In the genomic region with DNA sequence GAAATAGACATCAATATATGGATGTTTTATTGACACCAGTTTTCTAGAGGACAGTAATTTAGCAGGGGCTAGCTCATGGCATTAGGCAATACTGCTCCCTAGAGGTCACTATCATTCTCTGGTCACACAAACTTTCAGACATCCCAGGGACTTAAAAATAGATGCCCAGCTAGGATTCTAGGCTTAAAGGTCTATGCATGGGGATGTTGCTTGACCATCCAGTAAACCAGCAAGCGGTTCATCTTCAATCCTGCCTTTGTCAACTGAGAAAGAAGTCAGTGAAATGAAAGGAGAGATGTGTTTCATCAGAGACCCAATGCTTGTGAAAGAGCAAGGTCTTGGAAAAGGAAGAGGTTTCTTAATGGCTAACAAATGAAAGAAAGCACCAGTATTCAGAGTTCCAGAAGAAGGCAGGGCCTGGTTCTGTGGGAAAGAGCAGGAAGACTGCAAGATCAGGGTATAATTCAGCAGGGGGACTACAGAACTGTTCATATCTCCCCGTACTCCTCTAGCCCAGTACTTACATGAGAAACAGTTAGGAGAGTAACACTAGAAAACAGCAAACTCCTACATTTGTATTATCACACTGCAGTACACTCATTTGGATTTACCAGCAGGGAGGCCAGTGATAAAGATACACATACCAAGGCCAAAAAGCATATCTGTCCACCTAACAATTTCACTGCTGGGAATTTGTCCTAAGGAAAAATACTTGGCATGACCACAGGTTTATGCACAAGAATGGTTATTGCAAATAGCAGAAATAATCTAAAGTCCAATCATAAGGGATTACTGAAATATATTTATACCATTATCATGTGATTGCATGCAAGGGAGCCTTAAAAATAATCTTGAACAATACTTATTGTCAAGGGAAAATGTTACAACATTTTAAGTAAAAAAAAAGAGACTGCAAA, we compare ENCODE assay signal across 9 cellular contexts.
DNase-seq lines count a peak whose midpoint lies in the region; ATAC-seq and TF ChIP-seq lines count a peak whose summit lies in the region.
"Had no signal": no experiment of that assay in that cellular context is flagged by ENCODE, and none has a peak within 500 bp of the region (broad histone marks: within the 10 kb centered on the region; RNA-seq: fewer than 3 reads in every experiment).

No MANE protein-coding gene starts in this region.

- H3K4me3 ChIP-seq in heart right ventricle (no peak overlapping the region), stomach (no peak overlapping the region)

- peak; percentile 80 for ATAC-seq in Right ventricle myocardium inferior
- ATAC-seq in heart right ventricle = peak; percentile 47 to 87 (median 76)
- ATAC-seq in GM19467 (IDR thresholded peaks at IDR 0.05; ENCODE audit: unreplicated experiment) = no peak

- peak; percentile 79 for TF ChIP-seq RAD21 in Ishikawa (IDR thresholded peaks at IDR 0.05; ENCODE audit: low read depth)

- H3K27ac ChIP-seq in heart right ventricle (no peak overlapping the region), stomach (no peak overlapping the region)

- 61 to 67% methylated on average over 2 of the region's 2 CpGs for WGBS in heart right ventricle, 2 donors
- WGBS in stomach, 5 donors = 64 to 76% (median 74%) methylated on average over 2 of the region's 2 CpGs

- TF ChIP-seq EP300 in Ishikawa (IDR thresholded peaks at IDR 0.05; ENCODE audit: borderline replicate concordance) (no peak), stomach (IDR thresholded peaks at IDR 0.05) (no peak)

- TF ChIP-seq CTCF in heart right ventricle (IDR thresholded peaks at IDR 0.05) (peak; percentile 40 to 72 (median 63)), stomach (IDR thresholded peaks at IDR 0.05) (peak in 5 of 7 experiments; percentile 22 to 52 (median 37))

- H3K4me1 ChIP-seq in heart right ventricle = peaks cover 0 to 9% (median 0%) of the 10 kb centered on the region in 9 donors
- H3K4me1 ChIP-seq in stomach = no peaks in the 10 kb centered on the region

- intact Hi-C loops in Right ventricle myocardium inferior (cut with DNase I) = loop anchor here (10.0 kb wide), 2 partner anchors 877 to 997 kb away; no protein-coding TSS in a partner anchor
- intact Hi-C loops in cardiac septum (cut with DNase I) = no loop called here
- intact Hi-C loops in heart right ventricle (cut with DNase I) = loop anchor here in 7 of 10 donors (2.0 to 10.0 kb wide), 4 partner anchors 523 to 997 kb away; no protein-coding TSS in a partner anchor
- intact Hi-C loops in stomach (cut with DNase I; ENCODE audit: low total_unique reads) = no loop called here

- TF ChIP-seq POLR2A in stomach (IDR thresholded peaks at IDR 0.05) = no peak

- H3K27me3 ChIP-seq in heart right ventricle = no peaks in the 10 kb centered on the region
- no peaks in the 10 kb centered on the region for H3K27me3 ChIP-seq in stomach

- H3K9me3 ChIP-seq in heart right ventricle (no peaks in the 10 kb centered on the region), stomach (no peaks in the 10 kb centered on the region)

- DNase-seq in Right ventricle myocardium inferior (ENCODE audit: missing footprints) (no peak), cardiac septum (ENCODE audit: low spot score) (no peak), SW480 (ENCODE audit: low spot score) (peak; percentile 38), heart right ventricle (no peak), stomach (no peak), cortex of kidney (lab: John Stamatoyannopoulos, UW) (no peak)
- DNase-seq: activated T-cell treated with anti-CD3 and anti-CD28 coated beads, Interleukin-2, amount 50 U/mL, for 4 hours had no signal

- H3K36me3 ChIP-seq in heart right ventricle (no peaks in the 10 kb centered on the region), stomach (no peaks in the 10 kb centered on the region)

TF ChIP-seq in Ishikawa, 13 proteins besides CTCF, POLR2A, EP300 and RAD21:
- TF ChIP-seq EGR1 (IDR thresholded peaks at IDR 0.05) = no peak
- no peak for TF ChIP-seq MAX (IDR thresholded peaks at IDR 0.05)
- TF ChIP-seq, protein P1, sequence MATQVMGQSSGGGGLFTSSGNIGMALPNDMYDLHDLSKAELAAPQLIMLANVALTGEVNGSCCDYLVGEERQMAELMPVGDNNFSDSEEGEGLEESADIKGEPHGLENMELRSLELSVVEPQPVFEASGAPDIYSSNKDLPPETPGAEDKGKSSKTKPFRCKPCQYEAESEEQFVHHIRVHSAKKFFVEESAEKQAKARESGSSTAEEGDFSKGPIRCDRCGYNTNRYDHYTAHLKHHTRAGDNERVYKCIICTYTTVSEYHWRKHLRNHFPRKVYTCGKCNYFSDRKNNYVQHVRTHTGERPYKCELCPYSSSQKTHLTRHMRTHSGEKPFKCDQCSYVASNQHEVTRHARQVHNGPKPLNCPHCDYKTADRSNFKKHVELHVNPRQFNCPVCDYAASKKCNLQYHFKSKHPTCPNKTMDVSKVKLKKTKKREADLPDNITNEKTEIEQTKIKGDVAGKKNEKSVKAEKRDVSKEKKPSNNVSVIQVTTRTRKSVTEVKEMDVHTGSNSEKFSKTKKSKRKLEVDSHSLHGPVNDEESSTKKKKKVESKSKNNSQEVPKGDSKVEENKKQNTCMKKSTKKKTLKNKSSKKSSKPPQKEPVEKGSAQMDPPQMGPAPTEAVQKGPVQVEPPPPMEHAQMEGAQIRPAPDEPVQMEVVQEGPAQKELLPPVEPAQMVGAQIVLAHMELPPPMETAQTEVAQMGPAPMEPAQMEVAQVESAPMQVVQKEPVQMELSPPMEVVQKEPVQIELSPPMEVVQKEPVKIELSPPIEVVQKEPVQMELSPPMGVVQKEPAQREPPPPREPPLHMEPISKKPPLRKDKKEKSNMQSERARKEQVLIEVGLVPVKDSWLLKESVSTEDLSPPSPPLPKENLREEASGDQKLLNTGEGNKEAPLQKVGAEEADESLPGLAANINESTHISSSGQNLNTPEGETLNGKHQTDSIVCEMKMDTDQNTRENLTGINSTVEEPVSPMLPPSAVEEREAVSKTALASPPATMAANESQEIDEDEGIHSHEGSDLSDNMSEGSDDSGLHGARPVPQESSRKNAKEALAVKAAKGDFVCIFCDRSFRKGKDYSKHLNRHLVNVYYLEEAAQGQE (IDR thresholded peaks at IDR 0.05; ENCODE audit: low read depth) = no peak
- TF ChIP-seq TEAD4 (IDR thresholded peaks at IDR 0.05) = no peak
- no peak for TF ChIP-seq ZBTB7A (IDR thresholded peaks at IDR 0.05; ENCODE audit: low read depth)
- TF ChIP-seq NFIC (IDR thresholded peaks at IDR 0.05) = no peak
- no peak for TF ChIP-seq TAF1 (IDR thresholded peaks at IDR 0.05; ENCODE audit: low read depth)
- no peak for TF ChIP-seq CREB1 (IDR thresholded peaks at IDR 0.05; ENCODE audit: low read depth)
- TF ChIP-seq, protein P2, sequence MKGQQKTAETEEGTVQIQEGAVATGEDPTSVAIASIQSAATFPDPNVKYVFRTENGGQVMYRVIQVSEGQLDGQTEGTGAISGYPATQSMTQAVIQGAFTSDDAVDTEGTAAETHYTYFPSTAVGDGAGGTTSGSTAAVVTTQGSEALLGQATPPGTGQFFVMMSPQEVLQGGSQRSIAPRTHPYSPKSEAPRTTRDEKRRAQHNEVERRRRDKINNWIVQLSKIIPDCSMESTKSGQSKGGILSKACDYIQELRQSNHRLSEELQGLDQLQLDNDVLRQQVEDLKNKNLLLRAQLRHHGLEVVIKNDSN (IDR thresholded peaks at IDR 0.05) = no peak
- TF ChIP-seq TCF12 (IDR thresholded peaks at IDR 0.05; ENCODE audit: low read depth) = no peak
- no peak for TF ChIP-seq YY1 (IDR thresholded peaks at IDR 0.05; ENCODE audit: low read depth)
TF ChIP-seq in Ishikawa: peak in this region for 0.

Comparison
In these comparisons a context has a peak if more than half of its experiments do, and no peak if none do; other contexts are left out.
1. intact Hi-C loops: an anchor here in Right ventricle myocardium inferior (10.0 kb wide) and heart right ventricle (2.0 to 10.0 kb wide); none called in cardiac septum and stomach.